ENCODE assay signal across 2 cellular contexts in the genomic region with DNA sequence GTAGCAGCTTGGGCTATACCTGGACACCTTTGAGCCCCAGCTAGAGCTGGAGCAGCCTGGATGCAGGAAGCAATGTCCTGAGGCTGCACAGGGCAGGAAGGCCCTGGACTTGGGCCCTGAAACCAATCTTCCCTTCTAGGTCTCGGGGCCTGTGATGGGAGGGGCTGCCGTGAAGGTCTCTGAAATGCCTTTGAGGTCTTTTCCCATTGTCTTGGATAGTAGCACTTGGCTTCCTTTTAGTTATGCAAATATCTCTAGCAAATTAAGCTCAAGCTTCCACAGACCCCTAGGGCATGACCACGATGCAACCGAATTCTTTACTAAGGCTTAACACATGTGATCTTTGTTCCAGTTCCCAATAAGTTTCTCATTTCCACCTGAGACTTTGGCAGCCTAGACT.
TF ChIP-seq lines count a peak whose summit lies in the region.

No MANE protein-coding gene starts in this region.

TF ChIP-seq in HepG2, 621 proteins besides CTCF, POLR2A, EP300 and RAD21 (continued from another document and continues in another):
- TF ChIP-seq PCBP1 (IDR thresholded peaks at IDR 0.05; ENCODE audit: borderline replicate concordance, low read depth, low read length) (no peak), ZSCAN22 (CRISPR knock-in tag; IDR thresholded peaks at IDR 0.05) (no peak), ZNF317 (CRISPR knock-in tag; IDR thresholded peaks at IDR 0.05) (no peak), KAT7 (CRISPR knock-in tag; IDR thresholded peaks at IDR 0.05; ENCODE audit: borderline replicate concordance) (no peak), REST (IDR thresholded peaks at IDR 0.05; ENCODE audit: borderline replicate concordance in 1 of 2, low read depth in 1 of 2, low read length in 2 of 2) (no peak), TRIM22 (IDR thresholded peaks at IDR 0.05) (no peak), RXRA (CRISPR knock-in tag; IDR thresholded peaks at IDR 0.05) (no peak), ZNF563 (CRISPR knock-in tag; IDR thresholded peaks at IDR 0.05) (no peak)
- TF ChIP-seq, protein P1, sequence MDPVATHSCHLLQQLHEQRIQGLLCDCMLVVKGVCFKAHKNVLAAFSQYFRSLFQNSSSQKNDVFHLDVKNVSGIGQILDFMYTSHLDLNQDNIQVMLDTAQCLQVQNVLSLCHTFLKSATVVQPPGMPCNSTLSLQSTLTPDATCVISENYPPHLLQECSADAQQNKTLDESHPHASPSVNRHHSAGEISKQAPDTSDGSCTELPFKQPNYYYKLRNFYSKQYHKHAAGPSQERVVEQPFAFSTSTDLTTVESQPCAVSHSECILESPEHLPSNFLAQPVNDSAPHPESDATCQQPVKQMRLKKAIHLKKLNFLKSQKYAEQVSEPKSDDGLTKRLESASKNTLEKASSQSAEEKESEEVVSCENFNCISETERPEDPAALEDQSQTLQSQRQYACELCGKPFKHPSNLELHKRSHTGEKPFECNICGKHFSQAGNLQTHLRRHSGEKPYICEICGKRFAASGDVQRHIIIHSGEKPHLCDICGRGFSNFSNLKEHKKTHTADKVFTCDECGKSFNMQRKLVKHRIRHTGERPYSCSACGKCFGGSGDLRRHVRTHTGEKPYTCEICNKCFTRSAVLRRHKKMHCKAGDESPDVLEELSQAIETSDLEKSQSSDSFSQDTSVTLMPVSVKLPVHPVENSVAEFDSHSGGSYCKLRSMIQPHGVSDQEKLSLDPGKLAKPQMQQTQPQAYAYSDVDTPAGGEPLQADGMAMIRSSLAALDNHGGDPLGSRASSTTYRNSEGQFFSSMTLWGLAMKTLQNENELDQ (CRISPR knock-in tag; IDR thresholded peaks at IDR 0.05; ENCODE audit: borderline replicate concordance), result no peak
- TF ChIP-seq, protein P2, sequence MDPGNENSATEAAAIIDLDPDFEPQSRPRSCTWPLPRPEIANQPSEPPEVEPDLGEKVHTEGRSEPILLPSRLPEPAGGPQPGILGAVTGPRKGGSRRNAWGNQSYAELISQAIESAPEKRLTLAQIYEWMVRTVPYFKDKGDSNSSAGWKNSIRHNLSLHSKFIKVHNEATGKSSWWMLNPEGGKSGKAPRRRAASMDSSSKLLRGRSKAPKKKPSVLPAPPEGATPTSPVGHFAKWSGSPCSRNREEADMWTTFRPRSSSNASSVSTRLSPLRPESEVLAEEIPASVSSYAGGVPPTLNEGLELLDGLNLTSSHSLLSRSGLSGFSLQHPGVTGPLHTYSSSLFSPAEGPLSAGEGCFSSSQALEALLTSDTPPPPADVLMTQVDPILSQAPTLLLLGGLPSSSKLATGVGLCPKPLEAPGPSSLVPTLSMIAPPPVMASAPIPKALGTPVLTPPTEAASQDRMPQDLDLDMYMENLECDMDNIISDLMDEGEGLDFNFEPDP (CRISPR knock-in tag; conservative IDR thresholded peaks at IDR 0.05), result no peak
- TF ChIP-seq, protein P3, sequence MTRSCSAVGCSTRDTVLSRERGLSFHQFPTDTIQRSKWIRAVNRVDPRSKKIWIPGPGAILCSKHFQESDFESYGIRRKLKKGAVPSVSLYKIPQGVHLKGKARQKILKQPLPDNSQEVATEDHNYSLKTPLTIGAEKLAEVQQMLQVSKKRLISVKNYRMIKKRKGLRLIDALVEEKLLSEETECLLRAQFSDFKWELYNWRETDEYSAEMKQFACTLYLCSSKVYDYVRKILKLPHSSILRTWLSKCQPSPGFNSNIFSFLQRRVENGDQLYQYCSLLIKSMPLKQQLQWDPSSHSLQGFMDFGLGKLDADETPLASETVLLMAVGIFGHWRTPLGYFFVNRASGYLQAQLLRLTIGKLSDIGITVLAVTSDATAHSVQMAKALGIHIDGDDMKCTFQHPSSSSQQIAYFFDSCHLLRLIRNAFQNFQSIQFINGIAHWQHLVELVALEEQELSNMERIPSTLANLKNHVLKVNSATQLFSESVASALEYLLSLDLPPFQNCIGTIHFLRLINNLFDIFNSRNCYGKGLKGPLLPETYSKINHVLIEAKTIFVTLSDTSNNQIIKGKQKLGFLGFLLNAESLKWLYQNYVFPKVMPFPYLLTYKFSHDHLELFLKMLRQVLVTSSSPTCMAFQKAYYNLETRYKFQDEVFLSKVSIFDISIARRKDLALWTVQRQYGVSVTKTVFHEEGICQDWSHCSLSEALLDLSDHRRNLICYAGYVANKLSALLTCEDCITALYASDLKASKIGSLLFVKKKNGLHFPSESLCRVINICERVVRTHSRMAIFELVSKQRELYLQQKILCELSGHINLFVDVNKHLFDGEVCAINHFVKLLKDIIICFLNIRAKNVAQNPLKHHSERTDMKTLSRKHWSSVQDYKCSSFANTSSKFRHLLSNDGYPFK (CRISPR knock-in tag; IDR thresholded peaks at IDR 0.05; ENCODE audit: borderline replicate concordance), result no peak

TF ChIP-seq in WTC11, 78 proteins besides CTCF, POLR2A, EP300 and RAD21 (continued from another document):
- no peak for TF ChIP-seq NFE2L1 (CRISPR knock-in tag; IDR thresholded peaks at IDR 0.05)
- TF ChIP-seq, protein P4, sequence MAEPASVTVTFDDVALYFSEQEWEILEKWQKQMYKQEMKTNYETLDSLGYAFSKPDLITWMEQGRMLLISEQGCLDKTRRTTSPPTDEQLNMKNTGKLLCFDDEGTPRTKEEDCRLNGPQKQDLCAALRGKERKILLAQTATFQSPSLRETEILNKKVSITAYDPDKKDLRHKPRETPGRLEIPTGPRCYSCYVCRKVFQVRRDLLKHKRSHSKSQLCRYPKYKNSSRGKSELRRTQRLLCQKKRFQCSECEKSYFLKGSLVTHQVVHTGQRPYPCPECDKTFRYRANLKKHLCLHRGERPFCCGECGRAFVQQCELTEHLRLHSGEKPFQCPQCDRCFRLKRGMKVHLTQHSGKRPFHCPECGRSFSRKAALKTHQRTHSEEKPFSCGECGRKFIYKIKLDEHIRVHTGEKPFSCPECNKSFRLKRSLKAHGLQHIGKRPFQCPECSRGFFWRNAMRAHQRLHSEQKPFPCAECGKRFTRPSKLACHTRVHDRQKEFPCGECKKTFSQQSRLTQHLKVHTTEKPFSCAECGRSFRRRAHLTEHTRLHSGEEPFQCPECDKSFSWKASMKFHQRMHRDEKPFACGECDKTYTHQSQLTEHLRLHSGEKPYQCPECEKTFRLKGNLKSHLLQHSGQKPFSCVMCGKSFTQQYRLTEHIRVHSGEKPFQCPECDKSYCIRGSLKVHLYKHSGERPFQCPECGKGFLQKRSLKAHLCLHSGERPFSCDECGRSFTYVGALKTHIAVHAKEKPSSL (CRISPR knock-in tag; conservative IDR thresholded peaks at IDR 0.05), result no peak
